28 cellular contexts compared by ENCODE assay signal in the genomic region with DNA sequence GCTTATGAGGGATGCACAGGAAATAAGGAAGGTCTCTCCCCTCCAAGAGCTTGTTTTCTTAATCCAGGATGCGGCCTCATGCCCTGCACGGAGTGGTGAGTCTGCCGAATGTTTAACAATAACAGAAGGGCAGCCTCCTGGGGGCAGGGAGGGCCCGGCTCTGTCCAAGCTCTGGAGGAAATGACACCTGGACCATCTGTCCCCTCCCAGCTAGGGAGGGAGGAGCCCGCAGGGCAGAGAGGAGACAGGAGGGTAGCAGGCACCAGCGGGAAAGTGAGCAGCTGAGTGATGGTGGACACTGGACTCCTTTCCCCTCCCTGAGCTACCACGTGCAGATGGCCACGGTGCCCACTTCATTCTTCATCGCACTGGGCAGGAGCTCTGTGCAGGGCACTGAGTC.
"Had no signal": no experiment of that assay in that cellular context is flagged by ENCODE, and none has a peak within 500 bp of the region (broad histone marks: within the 10 kb centered on the region; RNA-seq: fewer than 3 reads in every experiment).

No MANE protein-coding gene starts in this region.

- H3K27me3 Mint-ChIP-seq: stimulated activated memory B cell treated with anti-CD40 and anti-IgM and Interleukin-4, amounts not matched to agents 10 μg/mL and 1 μg/mL and 100 μg/mL, for 72 hours; stimulated activated naive CD8-positive, alpha-beta T cell treated with anti-CD3 and anti-CD28 coated beads, Interleukin-15, Interleukin-2, amounts not matched to agents 100 ng/mL and 50 ng/mL, for 24 hours had no signal

- ATAC-seq: stimulated activated effector memory CD8-positive, alpha-beta T cell treated with anti-CD3 and anti-CD28 coated beads, Interleukin-12 subunit alpha, Interleukin-12 subunit beta, amount 100 ng/mL, for 72 hours; stimulated activated memory B cell treated with anti-CD40 and anti-IgM and Interleukin-4, amounts not matched to agents 10 μg/mL and 1 μg/mL and 100 μg/mL, for 72 hours; stimulated activated naive B cell treated with anti-CD40 and anti-IgM and Interleukin-4, amounts not matched to agents 10 μg/mL and 1 μg/mL and 100 μg/mL, for 72 hours; stimulated activated naive CD8-positive, alpha-beta T cell treated with anti-CD3 and anti-CD28 coated beads, Interleukin-15, amount 100 ng/mL, for 72 hours; stimulated activated naive CD8-positive, alpha-beta T cell treated with anti-CD3 and anti-CD28 coated beads, Interleukin-15, Interleukin-2, amounts not matched to agents 100 U/mL and 50 U/mL, for 24 hours; upper lobe of right lung had no signal

- DNase-seq: stimulated activated CD4-positive, alpha-beta T cell treated with anti-CD3 and anti-CD28 coated beads, Interleukin-2, amount 100 ng/mL, for 48 hours; stimulated activated CD4-positive, alpha-beta T cell treated with anti-CD3 and anti-CD28 coated beads, Interleukin-4, amount 100 ng/mL, for 1 hour; stimulated activated CD4-positive, alpha-beta T cell treated with anti-CD3 and anti-CD28 coated beads, Interleukin-4, amount 100 ng/mL, for 24 hours; stimulated activated CD4-positive, alpha-beta T cell treated with anti-CD3 and anti-CD28 coated beads, Interleukin-4, amount 100 ng/mL, for 4 hours; stimulated activated CD8-positive, alpha-beta memory T cell treated with anti-CD3 and anti-CD28 coated beads, Interleukin-4, amount 100 ng/mL, for 48 hours; stimulated activated naive B cell treated with anti-CD40 and anti-IgM and Interleukin-4, amounts not matched to agents 10 μg/mL and 1 μg/mL and 100 μg/mL, for 72 hours; stimulated activated naive CD4-positive, alpha-beta T cell; stimulated activated naive CD4-positive, alpha-beta T cell treated with Interleukin-2 at 50 U/mL for 16 hours; stimulated activated naive CD8-positive, alpha-beta T cell treated with anti-CD3 and anti-CD28 coated beads, Interleukin-15, amount 100 ng/mL, for 72 hours; stimulated activated naive CD8-positive, alpha-beta T cell treated with anti-CD3 and anti-CD28 coated beads, Interleukin-15, Interleukin-2, amounts not matched to agents 100 U/mL and 50 U/mL, for 24 hours; stomach; substantia nigra; testis; thyroid gland; tibial artery; transverse colon; trophoblast cell; upper lobe of right lung; uterus had no signal

- H3K36me3 ChIP-seq: stomach, suprapubic skin, thoracic aorta, thyroid gland, tibial artery, tibial nerve, transverse colon, upper lobe of left lung, upper lobe of right lung, uterus, vagina had no signal

- H3K27me3 ChIP-seq: testis, thyroid gland, tibial nerve, transverse colon, upper lobe of left lung, upper lobe of right lung, uterus, vagina had no signal

- H3K4me3 Mint-ChIP-seq: stimulated activated effector memory CD8-positive, alpha-beta T cell treated with anti-CD3 and anti-CD28 coated beads, Interleukin-12 subunit alpha, Interleukin-12 subunit beta, amount 100 ng/mL, for 72 hours; stimulated activated memory B cell treated with anti-CD40 and anti-IgM and Interleukin-4, amounts not matched to agents 10 μg/mL and 1 μg/mL and 100 μg/mL, for 72 hours; stimulated activated naive B cell treated with anti-CD40 and anti-IgM and Interleukin-4, amounts not matched to agents 10 μg/mL and 1 μg/mL and 100 μg/mL, for 72 hours; stimulated activated naive CD8-positive, alpha-beta T cell treated with anti-CD3 and anti-CD28 coated beads, Interleukin-15, amount 100 ng/mL, for 72 hours; stimulated activated naive CD8-positive, alpha-beta T cell treated with anti-CD3 and anti-CD28 coated beads, Interleukin-15, Interleukin-2, amounts not matched to agents 100 ng/mL and 50 ng/mL, for 24 hours; type B pancreatic cell had no signal

- H3K4me1 ChIP-seq: stomach, suprapubic skin, testis, thyroid gland, tibial artery, tibial nerve, transverse colon, upper lobe of left lung, upper lobe of right lung, uterus, vagina had no signal

- H3K4me3 ChIP-seq: stomach, suprapubic skin, testis, thoracic aorta, thyroid gland, tibial artery, tibial nerve, transverse colon, upper lobe of left lung, upper lobe of right lung, uterus, vagina had no signal

- H3K4me1 Mint-ChIP-seq: stimulated activated effector memory CD8-positive, alpha-beta T cell treated with anti-CD3 and anti-CD28 coated beads, Interleukin-12 subunit alpha, Interleukin-12 subunit beta, amount 100 ng/mL, for 72 hours; stimulated activated memory B cell treated with anti-CD40 and anti-IgM and Interleukin-4, amounts not matched to agents 10 μg/mL and 1 μg/mL and 100 μg/mL, for 72 hours; stimulated activated naive B cell treated with anti-CD40 and anti-IgM and Interleukin-4, amounts not matched to agents 10 μg/mL and 1 μg/mL and 100 μg/mL, for 72 hours; stimulated activated naive CD8-positive, alpha-beta T cell treated with anti-CD3 and anti-CD28 coated beads, Interleukin-15, amount 100 ng/mL, for 72 hours had no signal

- H3K27ac ChIP-seq: stomach, suprapubic skin, testis, thoracic aorta, thyroid gland, tibial artery, tibial nerve, transverse colon, upper lobe of left lung, upper lobe of right lung, uterus, vagina had no signal

- H3K27ac Mint-ChIP-seq: stimulated activated effector memory CD8-positive, alpha-beta T cell treated with anti-CD3 and anti-CD28 coated beads, Interleukin-12 subunit alpha, Interleukin-12 subunit beta, amount 100 ng/mL, for 72 hours; stimulated activated memory B cell treated with anti-CD40 and anti-IgM and Interleukin-4, amounts not matched to agents 10 μg/mL and 1 μg/mL and 100 μg/mL, for 72 hours; stimulated activated naive B cell treated with anti-CD40 and anti-IgM and Interleukin-4, amounts not matched to agents 10 μg/mL and 1 μg/mL and 100 μg/mL, for 72 hours; stimulated activated naive CD8-positive, alpha-beta T cell treated with anti-CD3 and anti-CD28 coated beads, Interleukin-15, amount 100 ng/mL, for 72 hours; stimulated activated naive CD8-positive, alpha-beta T cell treated with anti-CD3 and anti-CD28 coated beads, Interleukin-15, Interleukin-2, amounts not matched to agents 100 ng/mL and 50 ng/mL, for 24 hours; type B pancreatic cell had no signal

- H3K9me3 Mint-ChIP-seq: stimulated activated effector memory CD8-positive, alpha-beta T cell treated with anti-CD3 and anti-CD28 coated beads, Interleukin-12 subunit alpha, Interleukin-12 subunit beta, amount 100 ng/mL, for 72 hours; stimulated activated memory B cell treated with anti-CD40 and anti-IgM and Interleukin-4, amounts not matched to agents 10 μg/mL and 1 μg/mL and 100 μg/mL, for 72 hours; stimulated activated naive B cell treated with anti-CD40 and anti-IgM and Interleukin-4, amounts not matched to agents 10 μg/mL and 1 μg/mL and 100 μg/mL, for 72 hours; stimulated activated naive CD8-positive, alpha-beta T cell treated with anti-CD3 and anti-CD28 coated beads, Interleukin-15, amount 100 ng/mL, for 72 hours; stimulated activated naive CD8-positive, alpha-beta T cell treated with anti-CD3 and anti-CD28 coated beads, Interleukin-15, Interleukin-2, amounts not matched to agents 100 ng/mL and 50 ng/mL, for 24 hours; type B pancreatic cell had no signal

- H3K9me3 ChIP-seq: stomach, suprapubic skin, testis, thoracic aorta, thyroid gland, tibial artery, tibial nerve, transverse colon, upper lobe of left lung, upper lobe of right lung, uterus, vagina had no signal

- H3K36me3 Mint-ChIP-seq: stimulated activated effector memory CD8-positive, alpha-beta T cell treated with anti-CD3 and anti-CD28 coated beads, Interleukin-12 subunit alpha, Interleukin-12 subunit beta, amount 100 ng/mL, for 72 hours; stimulated activated memory B cell treated with anti-CD40 and anti-IgM and Interleukin-4, amounts not matched to agents 10 μg/mL and 1 μg/mL and 100 μg/mL, for 72 hours; stimulated activated naive B cell treated with anti-CD40 and anti-IgM and Interleukin-4, amounts not matched to agents 10 μg/mL and 1 μg/mL and 100 μg/mL, for 72 hours; type B pancreatic cell had no signal
